22 cellular contexts compared by ENCODE assay signal in genomic region chr17:31522987-31523495, GRCh38.
A peak's percentile ranks its signal among the peaks of the same experiment; 100 is the strongest.
DNase-seq lines count a peak whose midpoint lies in the region; ATAC-seq, FAIRE-seq and TF ChIP-seq lines count a peak whose summit lies in the region.
"Had no signal": no experiment of that assay in that cellular context is flagged by ENCODE, and none has a peak within 500 bp of the region (broad histone marks: within the 10 kb centered on the region; RNA-seq: fewer than 3 reads in every experiment).

No MANE protein-coding gene starts in this region.

- no peak overlapping the region for H3K9ac ChIP-seq in HepG2 (ENCODE audit: insufficient read depth, low read depth, low read length)
- H3K9ac ChIP-seq: BLaER1, GM23248 had no signal

- POLR2A ChIA-PET in HepG2 (lab: Yijun Ruan, JAX) = interaction anchor here (1.1 kb wide), 1 partner anchor 55 kb away, joined by 3 read pairs; no protein-coding TSS in a partner anchor

- DNase-seq in HepG2 (ENCODE audit: low spot score) = no peak
- no peak for DNase-seq in right lobe of liver
- DNase-seq in glutamatergic neuron = peak; percentile 5
- DNase-seq in spleen = peak; percentile 58
- no peak for DNase-seq in BE2C
- DNase-seq: AML-193; CD4-positive, CD25-positive, alpha-beta regulatory T cell; COR-L47; DMS 273 treated with DMSO at 0.1 percent for 48 hours; DMS53; DND-41; EL; GM23248; HCEC 1CT had no signal

- no peak overlapping the region for H3K4me2 ChIP-seq in HepG2 (ENCODE audit: low read depth, low read length)
- H3K4me2 ChIP-seq: A549, BLaER1 had no signal

- TF ChIP-seq EP300 in HepG2 (IDR thresholded peaks at IDR 0.05; ENCODE audit: low read depth in 2 of 2, low read length in 2 of 2) = no peak
- TF ChIP-seq EP300 in HepG2 (CRISPR knock-in tag; IDR thresholded peaks at IDR 0.05; ENCODE audit: borderline replicate concordance) = no peak

- no peak for FAIRE-seq in HepG2 (lab: Jason Lieb, UNC)
- FAIRE-seq: A549, GM12878, K562 had no signal

- H3K36me3 ChIP-seq in HepG2 (replicated peaks in 1 of 2; ENCODE audit: control insufficient read depth in 1 of 2, insufficient read depth in 2 of 2, low read length in 2 of 2) = peaks cover 31 to 60% of the 10 kb centered on the region in 2 experiments
- peaks cover 0 to 3% (median 0%) of the 10 kb centered on the region in 4 donors for H3K36me3 ChIP-seq in right lobe of liver
- peaks cover 0 to 100% (median 45%) of the 10 kb centered on the region in 6 donors for H3K36me3 ChIP-seq in spleen
- no peaks in the 10 kb centered on the region for H3K36me3 ChIP-seq in BE2C

- peaks cover 2% of the 10 kb centered on the region for H3K27me3 Mint-ChIP-seq in glutamatergic neuron (ENCODE audit: unreplicated experiment)
- H3K27me3 Mint-ChIP-seq: CD8-positive, alpha-beta memory T cell had no signal

- 93% methylated on average over 4 of the region's 9 CpGs for WGBS in HepG2 (ENCODE audit: low lambda C conversion rate)
- WGBS in right lobe of liver (ENCODE audit: insufficient coverage, low coverage, low lambda C conversion rate, missing lambda C conversion rate) = no CpG with 5 or more reads among the region's 9 CpGs
- 80 to 100% (median 90%) methylated on average over 1 to 9 of the region's 9 CpGs for WGBS in spleen, 5 donors

- no peak overlapping the region for H3K27ac Mint-ChIP-seq in glutamatergic neuron (ENCODE audit: unreplicated experiment)
- H3K27ac Mint-ChIP-seq: CD4-positive, CD25-positive, alpha-beta regulatory T cell had no signal

- H3K27me3 ChIP-seq in HepG2 (ENCODE audit: control insufficient read depth in 1 of 2, insufficient read depth in 2 of 2, low read length in 2 of 2) (no peaks in the 10 kb centered on the region), right lobe of liver (no peaks in the 10 kb centered on the region), spleen (replicated peaks in 1 of 7) (no peaks in the 10 kb centered on the region), BE2C (no peaks in the 10 kb centered on the region)
- H3K27me3 ChIP-seq: BLaER1 had no signal

- TF ChIP-seq CTCF in HepG2 (CRISPR knock-in tag; IDR thresholded peaks at IDR 0.05) = no peak
- no peak for TF ChIP-seq CTCF in right lobe of liver (IDR thresholded peaks at IDR 0.05)
- no peak for TF ChIP-seq CTCF in glutamatergic neuron (IDR thresholded peaks at IDR 0.05; ENCODE audit: partially characterized antibody, unreplicated experiment)
- no peak for TF ChIP-seq CTCF in spleen (IDR thresholded peaks at IDR 0.05 in 8 of 11, conservative IDR thresholded peaks at IDR 0.05 in 3 of 11)
- TF ChIP-seq CTCF in BE2C (IDR thresholded peaks at IDR 0.05; ENCODE audit: low read depth, low read length) = no peak

- TF ChIP-seq POLR2A in HepG2 (IDR thresholded peaks at IDR 0.05; ENCODE audit: insufficient read depth in 1 of 2, low read depth in 2 of 2, low read length in 2 of 2) (0 out of 4 replicates have a peak, but pooled peaks of 1 of the 2 experiments have one; percentile 2), right lobe of liver (IDR thresholded peaks at IDR 0.05) (no peak), spleen (IDR thresholded peaks at IDR 0.05) (no peak)

- intact Hi-C loops in HepG2 (cut with micrococcal nuclease; ENCODE audit: unreplicated experiment) = no loop called here
- intact Hi-C loops in right lobe of liver (cut with DNase I) = no loop called here
- intact Hi-C loops in spleen (cut with DNase I; ENCODE audit: low total_unique reads) = no loop called here

- no peak overlapping the region for H3K27ac ChIP-seq in HepG2 (ENCODE audit: extremely low read length, insufficient read depth, low read length)
- H3K27ac ChIP-seq in right lobe of liver = no peak overlapping the region
- H3K27ac ChIP-seq in spleen = no peak overlapping the region
- H3K27ac ChIP-seq: 22Rv1, A549, BLaER1, GM23248 had no signal

- CTCF ChIA-PET in HepG2 (lab: Yijun Ruan, JAX; ENCODE audit: low intra/inter-chr PET ratio, low total read pairs) = no interaction called here

- no TSS peak for BruUV-seq in HepG2 (replicated peaks; lab: Mats Ljungman, UMichigan)

- no peak for ATAC-seq in HepG2
- ATAC-seq in right lobe of liver = no peak
- ATAC-seq in GM21576 (IDR thresholded peaks at IDR 0.05; ENCODE audit: unreplicated experiment) = no peak
- no peak for ATAC-seq in GM18520 (IDR thresholded peaks at IDR 0.05; ENCODE audit: unreplicated experiment)
- ATAC-seq: A549, GM12878, K562 had no signal

- H3K9me3 Mint-ChIP-seq in glutamatergic neuron (ENCODE audit: unreplicated experiment) = peaks cover 3% of the 10 kb centered on the region
- H3K9me3 Mint-ChIP-seq: CD4-positive, CD25-positive, alpha-beta regulatory T cell; CD8-positive, alpha-beta memory T cell had no signal

- H3K4me3 Mint-ChIP-seq in glutamatergic neuron (ENCODE audit: unreplicated experiment) = no peak overlapping the region
- H3K4me3 Mint-ChIP-seq: CD4-positive, CD25-positive, alpha-beta regulatory T cell; CD8-positive, alpha-beta memory T cell had no signal

- H3K9me3 ChIP-seq in HepG2 (ENCODE audit: low read length) = no peaks in the 10 kb centered on the region
- H3K9me3 ChIP-seq in right lobe of liver = no peaks in the 10 kb centered on the region
- H3K9me3 ChIP-seq in spleen = peaks cover 0 to 15% (median 11%) of the 10 kb centered on the region in 8 donors
- H3K9me3 ChIP-seq in BE2C = no peaks in the 10 kb centered on the region
- H3K9me3 ChIP-seq: A549 had no signal

- no peaks in the 10 kb centered on the region for H3K79me2 ChIP-seq in HepG2 (ENCODE audit: insufficient read depth, low read length)

- TF ChIP-seq RAD21 in HepG2 (CRISPR knock-in tag; IDR thresholded peaks at IDR 0.05) = no peak

- no peaks in the 10 kb centered on the region for H4K20me1 ChIP-seq in HepG2 (ENCODE audit: insufficient read depth, low read length)

- no peak overlapping the region for H2AFZ ChIP-seq in HepG2 (ENCODE audit: low read length)
- H2AFZ ChIP-seq: GM23248 had no signal

- H3K4me1 ChIP-seq in HepG2 (ENCODE audit: insufficient read depth, low read length) (peaks cover 13% of the 10 kb centered on the region), right lobe of liver (peaks cover 0 to 17% (median 6%) of the 10 kb centered on the region in 4 donors), spleen (peaks cover 0 to 13% (median 9%) of the 10 kb centered on the region in 6 donors), BE2C (no peaks in the 10 kb centered on the region)
- H3K4me1 ChIP-seq: A549 had no signal

- in situ Hi-C loops in HepG2 (cut with HindIII; ENCODE audit: extremely low pct_ligation_motif_present, low pct_unique_long_range_greater_than_20kb) = no loop called here

- H3K4me3 ChIP-seq in HepG2 (replicated peaks in 1 of 3; ENCODE audit: insufficient read depth in 1 of 3, low read depth in 2 of 3, low read length in 3 of 3) = no peak overlapping the region
- H3K4me3 ChIP-seq in right lobe of liver = no peak overlapping the region
- no peak overlapping the region for H3K4me3 ChIP-seq in spleen
- no peak overlapping the region for H3K4me3 ChIP-seq in BE2C (ENCODE audit: low read depth, low read length)
- H3K4me3 ChIP-seq: A549, BLaER1, GM12878, GM23248, K562 had no signal

- no peaks in the 10 kb centered on the region for H3K4me1 Mint-ChIP-seq in glutamatergic neuron (ENCODE audit: low read depth, unreplicated experiment)
- H3K4me1 Mint-ChIP-seq: CD4-positive, CD25-positive, alpha-beta regulatory T cell had no signal

- H3K36me3 Mint-ChIP-seq in glutamatergic neuron (ENCODE audit: unreplicated experiment) = no peaks in the 10 kb centered on the region

TF ChIP-seq in HepG2, 621 proteins besides CTCF, POLR2A, EP300 and RAD21:
- TF ChIP-seq RBM22 (optimal IDR thresholded peaks at IDR 0.05; ENCODE audit: low read length) (peak; percentile 43), ZFP82 (CRISPR knock-in tag; IDR thresholded peaks at IDR 0.05; ENCODE audit: borderline replicate concordance) (no peak)

Comparison
In these comparisons a context has a peak if more than half of its experiments do, and no peak if none do; other contexts are left out.
1. DNase-seq: peak in glutamatergic neuron (single experiment) and spleen (single experiment); none in HepG2 (single experiment), right lobe of liver (0 of 3) and BE2C (single experiment).